ENCODE assay signal across 8 cellular contexts in the genomic region with DNA sequence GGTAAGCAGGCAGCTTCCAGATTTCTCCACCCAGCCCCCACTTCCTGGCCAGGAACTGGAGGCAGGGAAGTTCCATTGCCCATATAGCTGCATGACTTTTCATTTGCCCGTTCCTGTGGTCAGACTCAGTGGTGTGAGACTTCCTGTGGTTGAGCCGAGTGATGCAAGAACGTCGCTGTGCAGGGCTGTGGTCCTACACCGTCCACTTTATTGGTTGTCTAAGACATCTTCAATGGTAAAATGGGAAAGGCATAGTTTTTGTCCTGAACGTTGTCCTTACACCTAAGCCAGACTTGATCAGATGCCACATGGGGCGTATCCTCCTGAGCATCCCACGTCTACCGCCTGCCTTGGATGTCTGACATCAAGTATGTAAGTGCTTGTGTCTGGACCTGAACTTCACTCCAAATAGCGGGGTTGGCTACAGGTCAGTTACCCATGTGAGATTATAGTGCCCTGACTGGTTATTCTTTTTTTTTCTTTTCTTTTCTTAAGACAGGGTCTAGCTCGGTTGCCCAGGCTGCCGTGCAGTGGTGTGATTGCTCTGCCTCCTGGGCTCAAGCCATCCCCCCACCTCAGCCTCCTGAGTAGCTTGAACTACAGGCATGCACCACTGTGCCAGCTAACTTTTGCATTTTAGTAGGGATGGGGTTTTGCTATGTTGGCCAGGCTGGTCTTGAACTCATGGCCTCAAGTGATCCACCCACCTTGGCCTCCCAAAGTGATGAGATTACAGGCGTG. TPM values are rescaled to one million over a fixed set of nuclear protein-coding genes. Genes with fewer than 3 reads are reported as not detected.
DNase-seq lines count a peak whose midpoint lies in the region; ATAC-seq and TF ChIP-seq lines count a peak whose summit lies in the region.

No MANE protein-coding gene starts in this region.

- H3K27ac ChIP-seq in coronary artery: no peak overlapping the region

- no peak overlapping the region for H3K4me3 ChIP-seq in fibroblast of mammary gland (ENCODE audit: control insufficient read depth, low read depth, low read length)
- no peak overlapping the region for H3K4me3 ChIP-seq in coronary artery

- peak; percentile 97 for DNase-seq in A172 (ENCODE audit: low spot score)
- peak; percentile 33 for DNase-seq in SIG-M5 (lab: John Stamatoyannopoulos, UW)
- peak; percentile 90 for DNase-seq in fibroblast of mammary gland (ENCODE audit: low read depth)
- DNase-seq in cortex of kidney (lab: John Stamatoyannopoulos, UW): no peak
- no peak for DNase-seq in coronary artery (ENCODE audit: low spot score)
- no peak for DNase-seq in NCI-H1436 treated with DMSO at 0.1 percent for 48 hours (lab: John Stamatoyannopoulos, UW)

- ATAC-seq in GM18508 (IDR thresholded peaks at IDR 0.05; ENCODE audit: insufficient read depth, unreplicated experiment): peak; percentile 47
- ATAC-seq in HG02885 (IDR thresholded peaks at IDR 0.05; ENCODE audit: poor library complexity, unreplicated experiment): peak; percentile 52

- TF ChIP-seq CTCF in fibroblast of mammary gland (conservative IDR thresholded peaks at IDR 0.05; ENCODE audit: control insufficient read depth, insufficient read depth, low read depth, low read length) (no peak), coronary artery (IDR thresholded peaks at IDR 0.05) (no peak)

RNA-seq across cellular contexts. Expression of a gene that starts 25.9 kb away (rescaled TPM):
- not detected in 2 replicates for total RNA-seq in A172 (2014; rRNA removed; shearing (Covaris generic))

Comparison
In these comparisons a context has a peak if more than half of its experiments do, and no peak if none do; other contexts are left out.
1. DNase-seq: peak in A172 (single experiment), SIG-M5 (single experiment) and fibroblast of mammary gland (single experiment); none in cortex of kidney (single experiment), coronary artery (single experiment) and NCI-H1436 treated with DMSO at 0.1 percent for 48 hours (single experiment).